In the genomic region with DNA sequence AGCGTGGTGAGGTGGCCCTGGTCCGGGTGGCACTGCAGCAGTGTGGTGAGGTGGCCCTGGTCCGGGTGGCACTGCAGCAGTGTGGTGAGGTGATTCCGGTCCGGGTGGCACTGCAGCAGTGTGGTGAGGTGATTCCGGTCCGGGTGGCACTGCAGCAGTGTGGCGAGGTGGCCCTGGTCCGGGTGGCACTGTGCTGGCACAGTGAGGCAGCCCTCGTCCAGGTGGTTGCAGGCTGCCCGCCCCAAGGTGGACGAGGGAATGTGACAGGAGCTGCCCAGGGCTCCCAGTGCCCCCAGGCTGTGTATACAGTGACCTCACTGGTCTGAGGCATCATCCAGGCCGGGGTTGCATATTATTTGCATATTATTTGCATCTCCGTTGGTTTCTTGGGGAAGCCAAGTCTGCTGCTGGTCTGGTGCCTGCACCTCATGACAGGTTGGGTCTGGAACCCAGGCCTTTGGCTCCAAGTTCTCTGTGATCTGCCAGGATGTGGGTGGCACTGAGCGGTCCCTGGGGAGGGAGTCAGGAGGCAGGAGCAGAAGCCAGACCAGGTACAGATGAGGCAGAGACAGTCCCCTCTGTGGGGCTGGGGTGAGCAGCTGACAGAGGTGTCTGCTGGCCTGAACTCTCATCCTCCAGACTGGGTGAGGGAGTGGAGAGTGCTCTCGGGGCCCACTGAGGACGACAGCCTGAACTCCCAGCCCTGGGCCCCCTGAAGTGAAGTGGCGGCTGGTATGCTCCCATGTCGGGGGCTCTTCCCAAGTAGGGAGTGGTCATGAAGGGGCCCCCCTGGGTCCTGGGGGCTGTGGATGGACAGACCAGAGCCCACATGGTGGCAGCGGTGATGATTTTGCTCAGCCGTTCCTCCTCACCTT, we compare ENCODE assay signal across 17 cellular contexts.
DNase-seq lines count a peak whose midpoint lies in the region; ATAC-seq and TF ChIP-seq lines count a peak whose summit lies in the region.
"Had no signal": no experiment of that assay in that cellular context is flagged by ENCODE, and none has a peak within 500 bp of the region (broad histone marks: within the 10 kb centered on the region; RNA-seq: fewer than 3 reads in every experiment).

No MANE protein-coding gene starts in this region.

- H3K9me3 ChIP-seq in left ventricle myocardium inferior (replicated peaks) (no peaks in the 10 kb centered on the region), right atrium auricular region (no peaks in the 10 kb centered on the region), RWPE2 (ENCODE audit: severe bottlenecking) (no peaks in the 10 kb centered on the region), mucosa of descending colon (no peaks in the 10 kb centered on the region), aorta (ENCODE audit: control insufficient read depth, low read length) (no peaks in the 10 kb centered on the region), breast epithelium (no peaks in the 10 kb centered on the region)

- H3K4me1 ChIP-seq in left ventricle myocardium inferior (peaks cover under 1% of the 10 kb centered on the region), right atrium auricular region (no peaks in the 10 kb centered on the region), RWPE2 (ENCODE audit: insufficient read depth, poor library complexity, severe bottlenecking) (no peaks in the 10 kb centered on the region), mucosa of descending colon (ENCODE audit: low read depth) (no peaks in the 10 kb centered on the region), aorta (ENCODE audit: control insufficient read depth in 1 of 2, insufficient read depth in 2 of 2, low read length in 2 of 2) (no peaks in the 10 kb centered on the region), breast epithelium (no peaks in the 10 kb centered on the region)

- in situ Hi-C loops in GM13976 (cut with MboI; ENCODE audit: low sequenced_read_pairs, unreplicated experiment): no loop called here

- TF ChIP-seq CTCF in left ventricle myocardium inferior (IDR thresholded peaks at IDR 0.05; ENCODE audit: borderline replicate concordance) (no peak), right atrium auricular region (IDR thresholded peaks at IDR 0.05) (no peak), RWPE2 (IDR thresholded peaks at IDR 0.05; ENCODE audit: poor library complexity, severe bottlenecking) (no peak), mucosa of descending colon (IDR thresholded peaks at IDR 0.05) (no peak), breast epithelium (IDR thresholded peaks at IDR 0.05) (no peak), GM13976 (IDR thresholded peaks at IDR 0.05; ENCODE audit: borderline replicate concordance, control extremely low read depth, extremely low read depth, insufficient read depth, missing control alignments) (no peak)

- no peak overlapping the region for H3K4me3 ChIP-seq in left ventricle myocardium inferior
- H3K4me3 ChIP-seq in right atrium auricular region: no peak overlapping the region
- H3K4me3 ChIP-seq in RWPE2 (ENCODE audit: severe bottlenecking): no peak overlapping the region
- no peak overlapping the region for H3K4me3 ChIP-seq in mucosa of descending colon
- no peak overlapping the region for H3K4me3 ChIP-seq in aorta (ENCODE audit: low read length in 2 of 2)
- H3K4me3 ChIP-seq in breast epithelium: no peak overlapping the region
- H3K4me3 ChIP-seq: K562, PC-9 had no signal

- H3K27ac ChIP-seq in left ventricle myocardium inferior (replicated peaks) (no peak overlapping the region), right atrium auricular region (no peak overlapping the region), RWPE2 (ENCODE audit: poor library complexity, severe bottlenecking) (no peak overlapping the region), aorta (ENCODE audit: low read depth in 1 of 2, low read length in 2 of 2) (no peak overlapping the region), breast epithelium (no peak overlapping the region)
- H3K27ac ChIP-seq: PC-9 had no signal

- H3K36me3 ChIP-seq in left ventricle myocardium inferior (no peaks in the 10 kb centered on the region), right atrium auricular region (no peaks in the 10 kb centered on the region), RWPE2 (ENCODE audit: low read depth) (no peaks in the 10 kb centered on the region), mucosa of descending colon (ENCODE audit: low read depth) (no peaks in the 10 kb centered on the region), aorta (ENCODE audit: control insufficient read depth in 1 of 2, insufficient read depth in 2 of 2, low read length in 1 of 2) (no peaks in the 10 kb centered on the region), breast epithelium (no peaks in the 10 kb centered on the region)

- DNase-seq in left ventricle myocardium inferior (peak; percentile 9), right atrium auricular region (ENCODE audit: low spot score) (no peak), RWPE2 (ENCODE audit: low spot score) (peak; percentile 61), mucosa of descending colon (peak in 2 of 3 donors; percentile 12 to 22), aorta (peak; percentile 3 to 47), breast epithelium (ENCODE audit: low spot score in 2 of 2) (no peak), SKM-1 treated with dmso at 0.1 percent for 144 hours (lab: John Stamatoyannopoulos, UW; ENCODE audit: unreplicated experiment) (no peak), GM13976 (ENCODE audit: low spot score) (no peak)
- DNase-seq: C1 segment of cervical spinal cord, DND-41, GOT3, NCI-H1048, NCI-H1436 treated with DMSO at 0.1 percent for 48 hours, NCI-H2029 treated with DMSO at 0.1 percent for 48 hours, NCI-H2171 treated with DMSO at 0.1 percent for 48 hours, PC-9 had no signal

- 77 to 78% methylated on average over 19 to 21 of the region's 21 CpGs for WGBS in aorta, 2 donors

- no peak for TF ChIP-seq POLR2A in breast epithelium (IDR thresholded peaks at IDR 0.05)

- intact Hi-C loops in left ventricle myocardium inferior (cut with micrococcal nuclease): no loop called here
- intact Hi-C loops in mucosa of descending colon (cut with DNase I, micrococcal nuclease): no loop called here
- intact Hi-C loops in aorta (cut with DNase I): no loop called here
- intact Hi-C loops in breast epithelium (cut with DNase I; ENCODE audit: low total_unique reads): no loop called here

- H3K27me3 ChIP-seq in left ventricle myocardium inferior (ENCODE audit: low read depth) (peaks cover 40% of the 10 kb centered on the region), right atrium auricular region (no peaks in the 10 kb centered on the region), RWPE2 (ENCODE audit: insufficient read depth, poor library complexity, severe bottlenecking) (peaks cover 35% of the 10 kb centered on the region), aorta (ENCODE audit: control insufficient read depth in 1 of 2, insufficient read depth in 2 of 2, low read length in 1 of 2) (no peaks in the 10 kb centered on the region), breast epithelium (peaks cover 0 to 51% of the 10 kb centered on the region in 2 donors)

- ATAC-seq in RWPE2 (ENCODE audit: low read depth): no peak
- ATAC-seq in mucosa of descending colon: no peak
- no peak for ATAC-seq in aorta (ENCODE audit: low FRiP score)
- ATAC-seq: K562 had no signal

Comparison
In these comparisons a context has a peak if more than half of its experiments do, and no peak if none do; other contexts are left out.
1. DNase-seq: peak in left ventricle myocardium inferior (single experiment), RWPE2 (single experiment), mucosa of descending colon (2 of 3) and aorta (2 of 2); none in right atrium auricular region (single experiment), breast epithelium (0 of 2), SKM-1 treated with dmso at 0.1 percent for 144 hours (single experiment) and GM13976 (single experiment).